ENCODE assay signal across 26 cellular contexts in genomic region chr4:159649237-159649636, GRCh38.
DNase-seq lines count a peak whose midpoint lies in the region; ATAC-seq, FAIRE-seq and TF ChIP-seq lines count a peak whose summit lies in the region.
"Had no signal": no experiment of that assay in that cellular context is flagged by ENCODE, and none has a peak within 500 bp of the region (broad histone marks: within the 10 kb centered on the region; RNA-seq: fewer than 3 reads in every experiment).

No MANE protein-coding gene starts in this region.

- H2AFZ ChIP-seq in IMR-90 (replicated peaks; ENCODE audit: low read length, poor library complexity) (no peak overlapping the region), H1 (ENCODE audit: low read length) (no peak overlapping the region)

- H2AK9ac ChIP-seq in IMR-90 (replicated peaks; ENCODE audit: low read depth, low read length, poor library complexity), result no peak overlapping the region

- H2BK120ac ChIP-seq in IMR-90 (ENCODE audit: low read depth, low read length) (no peak overlapping the region), H1 (replicated peaks; ENCODE audit: low read depth, low read length) (no peak overlapping the region)

- no peak overlapping the region for H2BK15ac ChIP-seq in IMR-90 (ENCODE audit: low read depth, low read length)
- no peak overlapping the region for H2BK15ac ChIP-seq in H1 (ENCODE audit: low read length)

- TF ChIP-seq CTCF in A549 (IDR thresholded peaks at IDR 0.05), result no peak
- no peak for TF ChIP-seq CTCF in IMR-90 (conservative IDR thresholded peaks at IDR 0.05; ENCODE audit: low read depth, low read length)
- no peak for TF ChIP-seq CTCF in H1 (IDR thresholded peaks at IDR 0.05; ENCODE audit: control extremely low read depth in 1 of 3, insufficient read depth in 1 of 3, low read depth in 1 of 3, low read length in 3 of 3)
- no peak for TF ChIP-seq CTCF in progenitor cell of endocrine pancreas (IDR thresholded peaks at IDR 0.05; ENCODE audit: unreplicated experiment)

- H3K14ac ChIP-seq in IMR-90 (replicated peaks; ENCODE audit: low read depth, low read length) (no peak overlapping the region), H1 (ENCODE audit: insufficient read length) (no peak overlapping the region)

- H3K23ac ChIP-seq in IMR-90 (ENCODE audit: low read depth, low read length), result no peak overlapping the region
- H3K23ac ChIP-seq in H1 (ENCODE audit: insufficient read length), result no peak overlapping the region

- H3K4me2 ChIP-seq in A549, result no peak overlapping the region
- no peak overlapping the region for H3K4me2 ChIP-seq in IMR-90 (ENCODE audit: low read depth, low read length)
- H3K4me2 ChIP-seq in H1 (ENCODE audit: insufficient read depth in 1 of 2, low read depth in 2 of 2, low read length in 2 of 2), result no peak overlapping the region
- H3K4me2 ChIP-seq: BLaER1 had no signal

- H2AK5ac ChIP-seq in IMR-90 (ENCODE audit: low read depth, low read length) (no peak overlapping the region), H1 (ENCODE audit: low read depth, low read length) (no peak overlapping the region)

- DNase-seq in A549 (ENCODE audit: low read depth in 1 of 2, low spot score in 1 of 2) (no peak), IMR-90 (no peak), H1 (ENCODE audit: low read depth in 1 of 2, low spot score in 2 of 2) (no peak), progenitor cell of endocrine pancreas (ENCODE audit: low spot score, unreplicated experiment) (no peak), RPMI8226 (no peak)
- DNase-seq: 8988T; ACHN; BE2C; C1 segment of cervical spinal cord; CD4-positive, alpha-beta memory T cell; CD4-positive, CD25-positive, alpha-beta regulatory T cell; CD8-positive, alpha-beta memory T cell; COR-L47; DMS 273 treated with DMSO at 0.1 percent for 48 hours; DMS153; DMS53; DMS79; DND-41; EL; GDM1 had no signal

- TF ChIP-seq RAD21 in A549 (conservative IDR thresholded peaks at IDR 0.05 in 1 of 2, IDR thresholded peaks at IDR 0.05 in 1 of 2), result no peak
- no peak for TF ChIP-seq RAD21 in IMR-90 (IDR thresholded peaks at IDR 0.05; ENCODE audit: low read length)
- TF ChIP-seq RAD21 in H1 (IDR thresholded peaks at IDR 0.05 in 1 of 2, conservative IDR thresholded peaks at IDR 0.05 in 1 of 2; ENCODE audit: low read depth in 2 of 2, low read length in 2 of 2), result no peak

- H3K36me3 ChIP-seq in IMR-90 (ENCODE audit: control insufficient read depth, insufficient read depth, low read length) (no peaks in the 10 kb centered on the region), H1 (ENCODE audit: control insufficient read depth in 2 of 4, insufficient read depth in 4 of 4, low read length in 3 of 4) (no peaks in the 10 kb centered on the region)
- H3K36me3 ChIP-seq: BE2C, BLaER1 had no signal

- no peaks in the 10 kb centered on the region for H3K27me3 Mint-ChIP-seq in progenitor cell of endocrine pancreas
- H3K27me3 Mint-ChIP-seq: CD4-positive, alpha-beta memory T cell; CD4-positive, CD25-positive, alpha-beta regulatory T cell; CD8-positive, alpha-beta memory T cell had no signal

- H3K27me3 ChIP-seq in IMR-90 (ENCODE audit: control insufficient read depth, insufficient read depth, low read length) (no peaks in the 10 kb centered on the region), H1 (replicated peaks in 1 of 4; ENCODE audit: control insufficient read depth in 3 of 4, extremely low read depth in 1 of 4, insufficient read depth in 3 of 4, low read length in 3 of 4) (no peaks in the 10 kb centered on the region)
- H3K27me3 ChIP-seq: BE2C, BLaER1 had no signal

- H3K4me3 Mint-ChIP-seq in progenitor cell of endocrine pancreas (ENCODE audit: low read depth), result no peak overlapping the region
- H3K4me3 Mint-ChIP-seq: CD14-positive monocyte; CD4-positive, alpha-beta memory T cell; CD4-positive, CD25-positive, alpha-beta regulatory T cell; CD8-positive, alpha-beta memory T cell had no signal

- ATAC-seq in A549, result no peak
- ATAC-seq in IMR-90 (ENCODE audit: low read depth), result no peak
- ATAC-seq in GM21390 (IDR thresholded peaks at IDR 0.05; ENCODE audit: unreplicated experiment), result no peak
- ATAC-seq: GM12878 had no signal

- TF ChIP-seq EP300 in A549 (IDR thresholded peaks at IDR 0.05) (no peak), H1 (IDR thresholded peaks at IDR 0.05; ENCODE audit: borderline replicate concordance in 1 of 2, low read depth in 2 of 2, low read length in 2 of 2) (no peak)

- H3K18ac ChIP-seq in IMR-90 (ENCODE audit: low read depth, low read length) (no peak overlapping the region), H1 (ENCODE audit: extremely low read depth, low read length) (no peak overlapping the region)

- H3K9me3 Mint-ChIP-seq in progenitor cell of endocrine pancreas (ENCODE audit: low read depth), result peaks cover 9% of the 10 kb centered on the region

- no peak overlapping the region for H4K91ac ChIP-seq in IMR-90 (ENCODE audit: insufficient read depth, low read depth, low read length)
- H4K91ac ChIP-seq in H1 (replicated peaks; ENCODE audit: insufficient read length, low read length), result no peak overlapping the region

- no peaks in the 10 kb centered on the region for H3K23me2 ChIP-seq in H1 (ENCODE audit: low read depth, low read length)

- H3K27ac ChIP-seq in A549, result no peak overlapping the region
- H3K27ac ChIP-seq in IMR-90 (ENCODE audit: insufficient read depth, low read length), result no peak overlapping the region
- no peak overlapping the region for H3K27ac ChIP-seq in H1 (ENCODE audit: low read depth, low read length)
- H3K27ac ChIP-seq: BLaER1 had no signal

- POLR2A ChIA-PET in A549 (lab: Yijun Ruan, JAX), result no interaction called here
- POLR2A ChIA-PET in IMR-90 (lab: Charles Lee; ENCODE audit: unreplicated experiment), result no interaction called here
- POLR2A ChIA-PET in H1 (lab: Charles Lee; ENCODE audit: partially characterized antibody), result no interaction called here

- no peak for TF ChIP-seq POLR2A in A549 (IDR thresholded peaks at IDR 0.05; ENCODE audit: low read length)
- TF ChIP-seq POLR2A in IMR-90 (IDR thresholded peaks at IDR 0.05; ENCODE audit: low read depth, low read length), result no peak
- TF ChIP-seq POLR2A in H1 (IDR thresholded peaks at IDR 0.05; ENCODE audit: control extremely low read depth in 1 of 2, low read depth in 2 of 2, low read length in 2 of 2), result no peak

- H2BK20ac ChIP-seq in IMR-90 (ENCODE audit: low read depth, low read length) (no peak overlapping the region), H1 (ENCODE audit: low read length) (no peak overlapping the region)

- intact Hi-C loops in IMR-90 (cut with micrococcal nuclease), result no loop called here

- H3K79me2 ChIP-seq in H1 (ENCODE audit: control insufficient read depth in 1 of 2, insufficient read depth in 2 of 2, low read length in 2 of 2), result no peaks in the 10 kb centered on the region

- no peaks in the 10 kb centered on the region for H3K4me1 ChIP-seq in A549
- no peaks in the 10 kb centered on the region for H3K4me1 ChIP-seq in IMR-90 (ENCODE audit: control insufficient read depth, insufficient read depth, low read length)
- no peaks in the 10 kb centered on the region for H3K4me1 ChIP-seq in H1 (replicated peaks in 1 of 4; ENCODE audit: control insufficient read depth in 3 of 4, insufficient read depth in 4 of 4, low read length in 3 of 4)
- H3K4me1 ChIP-seq: BE2C had no signal

- H2BK12ac ChIP-seq in H1 (ENCODE audit: low read depth, low read length), result no peak overlapping the region

- in situ Hi-C loops in IMR-90 (cut with MboI; ENCODE audit: low sequenced_read_pairs), result no loop called here

- FAIRE-seq in A549 (lab: Jason Lieb, UNC) (no peak), H1 (lab: Jason Lieb, UNC) (no peak)
- FAIRE-seq: GM12878, GM12892, GM18507 had no signal

- no peak overlapping the region for H3K27ac Mint-ChIP-seq in progenitor cell of endocrine pancreas
- H3K27ac Mint-ChIP-seq: CD14-positive monocyte; CD4-positive, alpha-beta memory T cell; CD4-positive, CD25-positive, alpha-beta regulatory T cell; CD8-positive, alpha-beta memory T cell had no signal

- H3K9me1 ChIP-seq in IMR-90 (ENCODE audit: insufficient read depth, low read length), result no peaks in the 10 kb centered on the region

- no peaks in the 10 kb centered on the region for H3K79me1 ChIP-seq in IMR-90 (ENCODE audit: low read depth in 1 of 2, low read length in 2 of 2)
- no peaks in the 10 kb centered on the region for H3K79me1 ChIP-seq in H1 (ENCODE audit: low read depth, low read length)

- dilution Hi-C loops in IMR-90 (cut with HindIII; ENCODE audit: low sequenced_read_pairs, unreplicated experiment), result no loop called here

- H3K4ac ChIP-seq in IMR-90 (ENCODE audit: low read depth, low read length) (no peak overlapping the region), H1 (replicated peaks; ENCODE audit: insufficient read length, low read depth, low read length) (no peak overlapping the region)

- H4K20me1 ChIP-seq in IMR-90 (ENCODE audit: insufficient read depth, low read length) (no peaks in the 10 kb centered on the region), H1 (replicated peaks in 1 of 2; ENCODE audit: control insufficient read depth in 1 of 2, insufficient read depth in 2 of 2, low read length in 2 of 2) (no peaks in the 10 kb centered on the region)
- H4K20me1 ChIP-seq: BLaER1 had no signal

- no TSS peak for BruUV-seq in IMR-90 (replicated peaks; lab: Mats Ljungman, UMichigan)

- H4K8ac ChIP-seq in IMR-90 (ENCODE audit: low read depth in 2 of 2, low read length in 2 of 2) (no peak overlapping the region), H1 (ENCODE audit: extremely low read depth, insufficient read depth, low read length) (no peak overlapping the region)

- H3K56ac ChIP-seq in IMR-90 (ENCODE audit: extremely low read depth, insufficient read depth, low read length), result no peak overlapping the region
- no peak overlapping the region for H3K56ac ChIP-seq in H1 (replicated peaks; ENCODE audit: insufficient read length, low read depth, low read length)

- no peak overlapping the region for H2BK5ac ChIP-seq in IMR-90 (ENCODE audit: low read depth, low read length, poor library complexity, severe bottlenecking)
- H2BK5ac ChIP-seq in H1 (ENCODE audit: low read depth, low read length), result no peak overlapping the region

- H3K9me3 ChIP-seq in A549 (no peaks in the 10 kb centered on the region), IMR-90 (ENCODE audit: control insufficient read depth, insufficient read depth, low read length) (peaks cover 6% of the 10 kb centered on the region), H1 (ENCODE audit: insufficient read depth in 2 of 2, low read depth in 1 of 2, low read length in 1 of 2) (no peaks in the 10 kb centered on the region)
- H3K9me3 ChIP-seq: BE2C, BLaER1 had no signal

- H3K4me3 ChIP-seq in A549, result no peak overlapping the region
- H3K4me3 ChIP-seq in IMR-90 (ENCODE audit: insufficient read depth, low read depth, low read length), result no peak overlapping the region
- H3K4me3 ChIP-seq in H1 (ENCODE audit: extremely low read depth in 1 of 4, insufficient read depth in 2 of 4, low read depth in 3 of 4, low read length in 4 of 4), result no peak overlapping the region
- H3K4me3 ChIP-seq: BLaER1, GM12878 had no signal

- no peaks in the 10 kb centered on the region for H3K36me3 Mint-ChIP-seq in progenitor cell of endocrine pancreas (ENCODE audit: insufficient read depth)
- H3K36me3 Mint-ChIP-seq: CD14-positive monocyte; CD4-positive, alpha-beta memory T cell; CD4-positive, CD25-positive, alpha-beta regulatory T cell; CD8-positive, alpha-beta memory T cell had no signal

- H4K5ac ChIP-seq in IMR-90 (ENCODE audit: low read depth, low read length), result no peak overlapping the region
- H4K5ac ChIP-seq in H1 (ENCODE audit: insufficient read length, low read depth, low read length), result no peak overlapping the region

- H3K9ac ChIP-seq in IMR-90 (ENCODE audit: low read depth, low read length), result no peak overlapping the region
- H3K9ac ChIP-seq in H1 (replicated peaks in 1 of 4; ENCODE audit: extremely low read depth in 1 of 4, low read depth in 3 of 4, low read length in 3 of 4), result no peak overlapping the region
- H3K9ac ChIP-seq: BLaER1 had no signal

- no peaks in the 10 kb centered on the region for H3K4me1 Mint-ChIP-seq in progenitor cell of endocrine pancreas (ENCODE audit: low read depth)
- H3K4me1 Mint-ChIP-seq: CD14-positive monocyte; CD4-positive, alpha-beta memory T cell; CD4-positive, CD25-positive, alpha-beta regulatory T cell; CD8-positive, alpha-beta memory T cell had no signal

- CTCF ChIA-PET in A549 (lab: Yijun Ruan, JAX), result no interaction called here
- CTCF ChIA-PET in IMR-90 (lab: Yijun Ruan, JAX), result no interaction called here
- CTCF ChIA-PET in H1 (lab: Charles Lee; ENCODE audit: partially characterized antibody), result interaction anchor here (0.6 kb wide), 1 partner anchor 354 kb away, joined by 3 read pairs; no protein-coding TSS in a partner anchor

Comparison
In these comparisons a context has a peak if more than half of its experiments do, and no peak if none do; other contexts are left out.
1. Of the 18 proteins assayed by ChIP-seq in both H1 and A549: peak only in H1: none; only in A549: none; in both: MAFK; in neither: 17.